ENCODE assay signal across 22 cellular contexts in the genomic region with DNA sequence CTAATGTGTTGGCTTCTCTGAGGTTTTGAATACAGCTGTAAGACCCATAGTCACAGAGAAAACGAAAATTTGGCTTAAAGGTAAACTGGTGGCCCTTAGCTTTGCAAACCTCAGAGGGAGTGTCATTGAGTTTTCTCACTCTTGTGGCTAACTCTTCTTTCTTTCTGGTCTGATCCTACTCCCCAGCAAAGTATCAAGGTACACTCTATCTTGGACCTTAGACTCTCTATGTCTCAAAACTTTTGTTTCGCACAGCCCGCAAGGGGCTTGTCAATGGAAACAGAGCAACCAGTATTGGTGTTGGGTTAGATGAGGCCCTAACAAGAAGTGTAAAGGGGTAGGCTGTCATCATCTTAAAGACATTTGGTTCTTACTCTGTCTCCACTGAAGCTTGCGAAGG. TPM values are rescaled to one million over a fixed set of nuclear protein-coding genes. Genes with fewer than 3 reads are reported as not detected.
DNase-seq lines count a peak whose midpoint lies in the region; ATAC-seq, FAIRE-seq and TF ChIP-seq lines count a peak whose summit lies in the region.
"Had no signal": no experiment of that assay in that cellular context is flagged by ENCODE, and none has a peak within 500 bp of the region (broad histone marks: within the 10 kb centered on the region; RNA-seq: fewer than 3 reads in every experiment).

No MANE protein-coding gene starts in this region.

- TF ChIP-seq POLR2A in IMR-90 (IDR thresholded peaks at IDR 0.05; ENCODE audit: low read depth, low read length) (no peak), uterus (IDR thresholded peaks at IDR 0.05) (no peak)

- no peak overlapping the region for H3K14ac ChIP-seq in IMR-90 (replicated peaks; ENCODE audit: low read depth, low read length)

- H3K9me3 ChIP-seq in IMR-90 (ENCODE audit: control insufficient read depth, insufficient read depth, low read length): no peaks in the 10 kb centered on the region
- H3K9me3 ChIP-seq in duodenal mucosa (ENCODE audit: control insufficient read depth in 1 of 2, low read length in 2 of 2): no peaks in the 10 kb centered on the region
- H3K9me3 ChIP-seq in uterus: no peaks in the 10 kb centered on the region
- H3K9me3 ChIP-seq: BLaER1 treated with 17β-estradiol and CSF1 and Interleukin-3, amounts not matched to agents 10 nM and 100 nM had no signal

- no peak overlapping the region for H2BK120ac ChIP-seq in IMR-90 (ENCODE audit: low read depth, low read length)

- no peak for TF ChIP-seq RAD21 in IMR-90 (IDR thresholded peaks at IDR 0.05; ENCODE audit: low read length)

- no peak overlapping the region for H3K4me3 Mint-ChIP-seq in nephron progenitor cell
- H3K4me3 Mint-ChIP-seq: HFFc6 had no signal

- no peak overlapping the region; the same call in 1 of the 2 replicates for H4K91ac ChIP-seq in IMR-90 (ENCODE audit: insufficient read depth, low read depth, low read length)

- H4K8ac ChIP-seq in IMR-90 (ENCODE audit: low read depth in 2 of 2, low read length in 2 of 2): no peak overlapping the region

- FAIRE-seq in D721Med (lab: Jason Lieb, UNC): no peak
- FAIRE-seq: H54 had no signal

- peak overlapping the region; percentile 95 for H3K27ac Mint-ChIP-seq in nephron progenitor cell
- H3K27ac Mint-ChIP-seq: HFFc6 had no signal

- no peaks in the 10 kb centered on the region for H3K9me1 ChIP-seq in IMR-90 (ENCODE audit: insufficient read depth, low read length)

- H3K4me3 ChIP-seq in IMR-90 (ENCODE audit: insufficient read depth, low read depth, low read length) (no peak overlapping the region), duodenal mucosa (ENCODE audit: low read depth in 1 of 2, low read length in 2 of 2) (no peak overlapping the region), uterus (no peak overlapping the region)
- H3K4me3 ChIP-seq: BLaER1 treated with 17β-estradiol and CSF1 and Interleukin-3, amounts not matched to agents 10 nM and 100 nM had no signal

- no peak overlapping the region for H2AFZ ChIP-seq in IMR-90 (replicated peaks; ENCODE audit: low read length, poor library complexity)

- POLR2A ChIA-PET in IMR-90 (lab: Charles Lee; ENCODE audit: unreplicated experiment): no interaction called here

- no peak overlapping the region for H2BK5ac ChIP-seq in IMR-90 (ENCODE audit: low read depth, low read length, poor library complexity, severe bottlenecking)

- H3K27ac ChIP-seq in IMR-90 (ENCODE audit: insufficient read depth, low read length): no peak overlapping the region
- H3K27ac ChIP-seq in duodenal mucosa (ENCODE audit: low read depth, low read length): peak overlapping the region; percentile 63
- peak overlapping the region; percentile 60 to 73 for H3K27ac ChIP-seq in uterus
- H3K27ac ChIP-seq: BLaER1 treated with 17β-estradiol and CSF1 and Interleukin-3, amounts not matched to agents 10 nM and 100 nM had no signal

- H4K5ac ChIP-seq in IMR-90 (ENCODE audit: low read depth, low read length): no peak overlapping the region

- peaks cover 66% of the 10 kb centered on the region for H3K36me3 Mint-ChIP-seq in nephron progenitor cell (ENCODE audit: low read depth)

- H3K4me2 ChIP-seq in IMR-90 (ENCODE audit: low read depth, low read length): no peak overlapping the region
- H3K4me2 ChIP-seq: BLaER1 treated with 17β-estradiol and CSF1 and Interleukin-3, amounts not matched to agents 10 nM and 100 nM had no signal

- H3K56ac ChIP-seq in IMR-90 (ENCODE audit: extremely low read depth, insufficient read depth, low read length): no peak overlapping the region

- in situ Hi-C loops in IMR-90 (cut with MboI; ENCODE audit: low sequenced_read_pairs): no loop called here

- H2BK20ac ChIP-seq in IMR-90 (ENCODE audit: low read depth, low read length): no peak overlapping the region

- no peak overlapping the region for H3K18ac ChIP-seq in IMR-90 (ENCODE audit: low read depth, low read length)

- dilution Hi-C loops in IMR-90 (cut with HindIII; ENCODE audit: low sequenced_read_pairs, unreplicated experiment): no loop called here

- ATAC-seq in IMR-90 (ENCODE audit: low read depth): no peak
- ATAC-seq: HepG2 had no signal

- H3K4ac ChIP-seq in IMR-90 (ENCODE audit: low read depth, low read length): no peak overlapping the region

- no CpG with 5 or more reads among the region's 4 CpGs for WGBS in IMR-90 (ENCODE audit: extremely low coverage in 2 of 2, insufficient read length in 1 of 2), 2 experiments

- CTCF ChIA-PET in IMR-90 (lab: Yijun Ruan, JAX): interaction anchor here (2.1 kb wide), 1 partner anchor 14 kb away, joined by 11 read pairs; no protein-coding TSS in a partner anchor

- no peak overlapping the region for H2BK15ac ChIP-seq in IMR-90 (ENCODE audit: low read depth, low read length)

- H3K23ac ChIP-seq in IMR-90 (ENCODE audit: low read depth, low read length): no peak overlapping the region

- peaks cover 2% of the 10 kb centered on the region for H3K27me3 Mint-ChIP-seq in nephron progenitor cell (ENCODE audit: low read depth, poor library complexity)

- no peak for TF ChIP-seq CTCF in IMR-90 (conservative IDR thresholded peaks at IDR 0.05; ENCODE audit: low read depth, low read length)
- TF ChIP-seq CTCF in nephron progenitor cell (IDR thresholded peaks at IDR 0.05): no peak
- TF ChIP-seq CTCF in uterus (IDR thresholded peaks at IDR 0.05): no peak
- no peak for TF ChIP-seq CTCF in D721Med (IDR thresholded peaks at IDR 0.05; ENCODE audit: insufficient read depth, missing control alignments)

- no peak overlapping the region for H2AK9ac ChIP-seq in IMR-90 (replicated peaks; ENCODE audit: low read depth, low read length, poor library complexity)

- H3K36me3 ChIP-seq in IMR-90 (ENCODE audit: control insufficient read depth, insufficient read depth, low read length): no peaks in the 10 kb centered on the region
- H3K36me3 ChIP-seq in duodenal mucosa (ENCODE audit: control insufficient read depth in 1 of 2, insufficient read depth in 2 of 2, low read length in 2 of 2): no peaks in the 10 kb centered on the region
- H3K36me3 ChIP-seq in uterus: no peaks in the 10 kb centered on the region
- H3K36me3 ChIP-seq: BLaER1 treated with 17β-estradiol and CSF1 and Interleukin-3, amounts not matched to agents 10 nM and 100 nM had no signal

- H3K27me3 ChIP-seq in IMR-90 (ENCODE audit: control insufficient read depth, insufficient read depth, low read length): no peaks in the 10 kb centered on the region
- no peaks in the 10 kb centered on the region for H3K27me3 ChIP-seq in duodenal mucosa (ENCODE audit: control insufficient read depth in 1 of 2, insufficient read depth in 2 of 2, low read length in 2 of 2)
- no peaks in the 10 kb centered on the region for H3K27me3 ChIP-seq in uterus
- H3K27me3 ChIP-seq: BLaER1 treated with 17β-estradiol and CSF1 and Interleukin-3, amounts not matched to agents 10 nM and 100 nM had no signal

- peaks cover 50% of the 10 kb centered on the region for H3K4me1 Mint-ChIP-seq in nephron progenitor cell

- no peak for DNase-seq in IMR-90
- no peak for DNase-seq in nephron progenitor cell
- no peak for DNase-seq in uterus
- DNase-seq in NCI-H2196 (lab: John Stamatoyannopoulos, UW; ENCODE audit: unreplicated experiment): no peak
- no peak for DNase-seq in HCEC 1CT
- no peak for DNase-seq in D721Med (ENCODE audit: insufficient read length, low spot score)
- DNase-seq: DMS79 treated with DMSO at 0.1 percent for 48 hours, HFFc6, KG1, MV-4-11, NCI-H1417, NCI-H187, NCI-H2107, NCI-H2227 treated with DMSO at 0.1 percent for 48 hours, NCI-H510A treated with DMSO at 0.1 percent for 48 hours, NCI-H82, RPMI8226, SIG-M5 had no signal

- 0 out of 4 replicates have a peak, but pooled peaks cover 0 to 3% of the 10 kb centered on the region in 2 experiments for H3K79me1 ChIP-seq in IMR-90 (ENCODE audit: low read depth in 1 of 2, low read length in 2 of 2)

- H3K9me3 Mint-ChIP-seq in nephron progenitor cell: peaks cover 7% of the 10 kb centered on the region
- H3K9me3 Mint-ChIP-seq: HFFc6 had no signal

- no peaks in the 10 kb centered on the region for H4K20me1 ChIP-seq in IMR-90 (ENCODE audit: insufficient read depth, low read length)
- H4K20me1 ChIP-seq: BLaER1 treated with 17β-estradiol and CSF1 and Interleukin-3, amounts not matched to agents 10 nM and 100 nM had no signal

- H3K9ac ChIP-seq in IMR-90 (ENCODE audit: low read depth, low read length) (no peak overlapping the region), duodenal mucosa (ENCODE audit: low read depth in 1 of 2, low read length in 2 of 2) (no peak overlapping the region)
- H3K9ac ChIP-seq: BLaER1 treated with 17β-estradiol and CSF1 and Interleukin-3, amounts not matched to agents 10 nM and 100 nM had no signal

- BruUV-seq in IMR-90 (replicated peaks; lab: Mats Ljungman, UMichigan): no TSS peak

- intact Hi-C loops in IMR-90 (cut with micrococcal nuclease) (no loop called here), uterus (cut with DNase I; ENCODE audit: low total_unique reads) (no loop called here)

- peak overlapping the region; percentile 9; the same call in 1 of the 2 replicates for H2AK5ac ChIP-seq in IMR-90 (ENCODE audit: low read depth, low read length)

- peaks cover 8% of the 10 kb centered on the region; the same call in 1 of the 2 replicates for H3K4me1 ChIP-seq in IMR-90 (ENCODE audit: control insufficient read depth, insufficient read depth, low read length)
- H3K4me1 ChIP-seq in duodenal mucosa (ENCODE audit: control insufficient read depth in 1 of 2, insufficient read depth in 2 of 2, low read length in 2 of 2): peaks cover 5 to 6% of the 10 kb centered on the region in 2 donors
- H3K4me1 ChIP-seq in uterus: no peaks in the 10 kb centered on the region

TF ChIP-seq in IMR-90, 13 proteins besides CTCF, POLR2A, EP300 and RAD21 (continues in another document):
- TF ChIP-seq RFX5 (IDR thresholded peaks at IDR 0.05; ENCODE audit: low read depth, low read length) (no peak), CHD1 (IDR thresholded peaks at IDR 0.05; ENCODE audit: low read depth, low read length) (no peak), RCOR1 (IDR thresholded peaks at IDR 0.05; ENCODE audit: insufficient replicate concordance, low read length) (no peak), SMC3 (IDR thresholded peaks at IDR 0.05; ENCODE audit: low read depth, low read length) (no peak), MAFK (IDR thresholded peaks at IDR 0.05; ENCODE audit: low read depth, low read length) (no peak)

RNA-seq across cellular contexts. Expression of a gene that starts 19.8 kb away (rescaled TPM):
- 9.0 and 11.4 TPM in 2 replicates for total RNA-seq in IMR-90 (2012; rRNA removed)
- polyA plus RNA-seq in IMR-90 (2012; rRNA removed): 14.2 and 15.2 TPM in 2 replicates
- 3.4 and 3.9 TPM in 2 replicates for polyA plus RNA-seq in IMR-90 (2012; cell fraction: cytosol; rRNA removed)
- polyA plus RNA-seq in IMR-90 (2012; cell fraction: nucleus; rRNA removed; ENCODE audit: low replicate concordance): 1.4 and 4.0 TPM in 2 replicates
- total RNA-seq in uterus: 10 to 100 TPM in 3 of 4 donors, 1 to 10 TPM in 1; 2.0 to 21.9 (median 11.2) TPM

RNA-seq across cellular contexts. Expression of a gene that starts 19.9 kb away (rescaled TPM):
- total RNA-seq in IMR-90 (2012; rRNA removed) (not detected in 2 replicates), uterus (under 1 TPM in 2 of 4 donors, not detected in 2; 0.14 to 0.29 TPM)
- not detected in 2 replicates for polyA plus RNA-seq in IMR-90 (2012; rRNA removed)
- not detected in 2 replicates for polyA plus RNA-seq in IMR-90 (2012; cell fraction: cytosol; rRNA removed)
- not detected in 2 replicates for polyA plus RNA-seq in IMR-90 (2012; cell fraction: nucleus; rRNA removed; ENCODE audit: low replicate concordance)
- total RNA-seq: HepG2, HFFc6 had no signal
- polyA plus RNA-seq: HepG2 had no signal
